ENCODE assay signal across 30 cellular contexts in genomic region chr10:108404155-108404554, GRCh38.
"Had no signal": no experiment of that assay in that cellular context is flagged by ENCODE, and none has a peak within 500 bp of the region (broad histone marks: within the 10 kb centered on the region; RNA-seq: fewer than 3 reads in every experiment).

No MANE protein-coding gene starts in this region.

- H3K27me3 ChIP-seq: left lung, pancreas, sigmoid colon, testis, thyroid gland, transverse colon, upper lobe of left lung, vagina had no signal

- H3K27ac ChIP-seq: left lung, lower lobe of right lung, pancreas, prostate gland, sigmoid colon, testis, thyroid gland, transverse colon, upper lobe of left lung, vagina had no signal

- H3K9me3 ChIP-seq: left lung, lower lobe of right lung, pancreas, prostate gland, sigmoid colon, testis, thyroid gland, transverse colon, upper lobe of left lung, vagina had no signal

- H3K36me3 ChIP-seq: left lung, lower lobe of right lung, pancreas, prostate gland, sigmoid colon, thyroid gland, transverse colon, upper lobe of left lung, vagina had no signal

- ATAC-seq: left colon; left lung; lower lobe of right lung; naive thymus-derived CD8-positive, alpha-beta T cell; pancreas; right cardiac atrium; stimulated activated memory B cell treated with anti-CD40 and anti-IgM and Interleukin-4, amounts not matched to agents 10 μg/mL and 1 μg/mL and 100 μg/mL, for 72 hours; stimulated activated naive CD8-positive, alpha-beta T cell treated with anti-CD3 and anti-CD28 coated beads, Interleukin-15, amount 100 ng/mL, for 72 hours had no signal

- H3K4me3 ChIP-seq: left lung, lower lobe of right lung, pancreas, prostate gland, sigmoid colon, smooth muscle cell, testis, thyroid gland, transverse colon, upper lobe of left lung, vagina had no signal

- DNase-seq: immature natural killer cell; kidney; left colon; left lung; lower lobe of right lung; mammary epithelial cell; mesenchymal stem cell; naive thymus-derived CD8-positive, alpha-beta T cell; nucleus accumbens; pancreas; posterior cingulate gyrus; retina; right cardiac atrium; sigmoid colon; stimulated activated CD4-positive, alpha-beta T cell treated with anti-CD3 and anti-CD28 coated beads, Interleukin-1b, Interleukin-23, amount 100 ng/mL, for 48 hours; stimulated activated CD4-positive, alpha-beta T cell treated with anti-CD3 and anti-CD28 coated beads, Interleukin-2, amount 100 ng/mL, for 48 hours; stimulated activated CD4-positive, alpha-beta T cell treated with anti-CD3 and anti-CD28 coated beads, Interleukin-4, amount 100 ng/mL, for 4 hours; stimulated activated CD8-positive, alpha-beta memory T cell treated with anti-CD3 and anti-CD28 coated beads, Interleukin-4, amount 100 ng/mL, for 48 hours; stimulated activated naive CD4-positive, alpha-beta T cell treated with Interleukin-2 at 50 U/mL for 16 hours; stimulated activated naive CD8-positive, alpha-beta T cell treated with anti-CD3 and anti-CD28 coated beads, Interleukin-15, amount 100 ng/mL, for 72 hours; substantia nigra; testis; thyroid gland; transverse colon; upper lobe of left lung had no signal

- H3K4me1 ChIP-seq: left lung, lower lobe of right lung, pancreas, prostate gland, sigmoid colon, testis, thyroid gland, transverse colon, upper lobe of left lung, vagina had no signal

- FAIRE-seq: islet of Langerhans, kidney, pancreas had no signal

- H3K4me2 ChIP-seq: smooth muscle cell had no signal
